Comparison of ENCODE assay signal across 8 cellular contexts in genomic region chr1:92310185-92310597, GRCh38. TPM values are rescaled to one million over a fixed set of nuclear protein-coding genes. Genes with fewer than 3 reads are reported as not detected.
DNase-seq lines count a peak whose midpoint lies in the region; ATAC-seq and TF ChIP-seq lines count a peak whose summit lies in the region.

No MANE protein-coding gene starts in this region.

- peak; percentile 38 for DNase-seq in HuH-7 (ENCODE audit: low spot score)
- no peak for DNase-seq in RWPE2 (ENCODE audit: low spot score)
- peak; percentile 11 for DNase-seq in fibroblast of gingiva (ENCODE audit: low read depth)
- no peak for DNase-seq in retinal pigment epithelial cell (ENCODE audit: low read depth)
- no peak for DNase-seq in mucosa of gallbladder (ENCODE audit: low spot score)
- DNase-seq in anterior cingulate cortex (lab: John Stamatoyannopoulos, UW) = no peak
- no peak for DNase-seq in KG1 (lab: John Stamatoyannopoulos, UW)

- H3K9me3 ChIP-seq in DOHH2 (ENCODE audit: control insufficient read depth, insufficient read depth, low read length) = no peaks in the 10 kb centered on the region
- H3K9me3 ChIP-seq in RWPE2 (ENCODE audit: severe bottlenecking) = no peaks in the 10 kb centered on the region

- H3K27me3 ChIP-seq in DOHH2 (ENCODE audit: control insufficient read depth, low read length) (no peaks in the 10 kb centered on the region), RWPE2 (ENCODE audit: insufficient read depth, poor library complexity, severe bottlenecking) (no peaks in the 10 kb centered on the region)

- H3F3A ChIP-seq in DOHH2 (ENCODE audit: control insufficient read depth, insufficient read depth) = no peaks in the 10 kb centered on the region

- H3K9me2 ChIP-seq in DOHH2 (replicated peaks; ENCODE audit: control insufficient read depth, low read length) = no peaks in the 10 kb centered on the region

- H3K79me2 ChIP-seq in DOHH2 (ENCODE audit: control insufficient read depth, low read length) = no peaks in the 10 kb centered on the region

- no peaks in the 10 kb centered on the region for H4K20me1 ChIP-seq in DOHH2 (ENCODE audit: control insufficient read depth, insufficient read depth, low read depth, low read length)

- TF ChIP-seq CTCF in DOHH2 (IDR thresholded peaks at IDR 0.05; ENCODE audit: low read depth, low read length, poor library complexity, severe bottlenecking) = peak; percentile 60
- peak; percentile 83 for TF ChIP-seq CTCF in RWPE2 (IDR thresholded peaks at IDR 0.05; ENCODE audit: poor library complexity, severe bottlenecking)
- TF ChIP-seq CTCF in retinal pigment epithelial cell (conservative IDR thresholded peaks at IDR 0.05; ENCODE audit: low read depth, low read length) = peak; percentile 54

- H3K4me3 ChIP-seq in DOHH2 (ENCODE audit: low read length) = no peak overlapping the region
- no peak overlapping the region for H3K4me3 ChIP-seq in RWPE2 (ENCODE audit: severe bottlenecking)
- no peak overlapping the region for H3K4me3 ChIP-seq in retinal pigment epithelial cell (ENCODE audit: low read length)

- H3K36me3 ChIP-seq in DOHH2 (ENCODE audit: control insufficient read depth, low read length) (peaks cover 28% of the 10 kb centered on the region), RWPE2 (ENCODE audit: low read depth) (peaks cover 33% of the 10 kb centered on the region)

- H3K4me2 ChIP-seq in DOHH2 (ENCODE audit: low read length) = no peak overlapping the region

- ATAC-seq in RWPE2 (ENCODE audit: low read depth) = peak; percentile 86

- no peak overlapping the region for H3K27ac ChIP-seq in DOHH2 (ENCODE audit: low read depth, low read length)
- H3K27ac ChIP-seq in RWPE2 (ENCODE audit: poor library complexity, severe bottlenecking) = no peak overlapping the region

- H3K4me1 ChIP-seq in DOHH2 (ENCODE audit: control insufficient read depth, low read length) (no peaks in the 10 kb centered on the region), RWPE2 (ENCODE audit: insufficient read depth, poor library complexity, severe bottlenecking) (no peaks in the 10 kb centered on the region)

RNA-seq across cellular contexts. Expression of gene RPAP2, which starts 11.3 kb away (rescaled TPM):
- 21.5 TPM for total RNA-seq in mucosa of gallbladder

RNA-seq across cellular contexts. Expression of gene GLMN, which starts 11.4 kb away (rescaled TPM):
- total RNA-seq in mucosa of gallbladder = 4.9 TPM

Comparison
In these comparisons a context has a peak if more than half of its experiments do, and no peak if none do; other contexts are left out.
1. DNase-seq: peak in HuH-7 (single experiment) and fibroblast of gingiva (single experiment); none in RWPE2 (single experiment), retinal pigment epithelial cell (single experiment), mucosa of gallbladder (single experiment), anterior cingulate cortex (0 of 58) and KG1 (single experiment).
2. Peak in every context shown above with its lines, with median percentiles within 50 percentile points of each other: CTCF ChIP-seq.